In the genomic region with DNA sequence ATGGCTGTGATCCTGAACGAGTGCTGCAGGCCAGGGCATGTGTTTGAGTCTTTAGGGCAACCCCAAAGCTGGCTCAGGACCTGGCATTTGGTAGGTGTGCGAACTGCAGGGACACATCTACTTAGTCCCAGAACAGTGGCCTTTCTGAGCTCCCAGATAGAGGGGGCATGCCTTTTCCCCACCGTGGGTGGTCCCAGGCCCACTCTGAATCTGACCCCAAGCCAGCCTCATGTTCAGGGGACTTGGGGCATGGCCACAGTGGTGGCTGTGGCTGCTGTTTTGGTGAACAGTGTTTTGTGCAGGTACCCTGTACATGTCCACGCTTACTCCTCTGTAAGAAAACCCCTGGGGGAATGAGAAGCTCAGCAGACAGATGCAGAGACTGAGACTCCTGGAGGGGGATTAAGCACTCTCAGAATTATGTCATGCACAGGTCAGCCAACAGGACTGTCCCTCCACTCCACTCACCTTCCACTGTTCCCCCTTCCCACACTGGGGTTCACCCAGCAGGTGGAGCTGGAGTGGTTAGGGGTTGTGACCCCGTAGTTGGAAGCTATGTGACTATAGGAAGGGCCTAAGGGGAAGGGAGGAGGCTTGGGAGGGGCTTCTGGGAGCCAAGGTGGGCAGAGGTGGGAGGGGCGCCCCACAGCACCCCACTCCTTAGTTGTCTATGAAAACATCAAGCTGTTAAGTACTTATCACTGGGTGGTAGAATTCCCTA, we compare ENCODE assay signal across 19 cellular contexts.
DNase-seq lines count a peak whose midpoint lies in the region; ATAC-seq and TF ChIP-seq lines count a peak whose summit lies in the region.
"Had no signal": no experiment of that assay in that cellular context is flagged by ENCODE, and none has a peak within 500 bp of the region (broad histone marks: within the 10 kb centered on the region; RNA-seq: fewer than 3 reads in every experiment).

No MANE protein-coding gene starts in this region.

- no peaks in the 10 kb centered on the region for H3K4me1 ChIP-seq in tibial artery

- H3K36me3 ChIP-seq in WERI-Rb-1 (no peaks in the 10 kb centered on the region), tibial artery (no peaks in the 10 kb centered on the region)
- H3K36me3 ChIP-seq: MG63 had no signal

- no peak for ATAC-seq in SK-N-SH treated with all-trans-retinoic acid at 6 μM for 48 hours
- no peak for ATAC-seq in HG02678 (IDR thresholded peaks at IDR 0.05; ENCODE audit: unreplicated experiment)
- ATAC-seq: Right ventricle myocardium inferior had no signal

- H3K4me3 ChIP-seq in WERI-Rb-1 (ENCODE audit: low read depth, low read length) (no peak overlapping the region), tibial artery (no peak overlapping the region)
- H3K4me3 ChIP-seq: MG63 had no signal

- TF ChIP-seq CTCF in WERI-Rb-1 (IDR thresholded peaks at IDR 0.05; ENCODE audit: low read depth, low read length) (no peak), tibial artery (IDR thresholded peaks at IDR 0.05) (no peak)

- H3K27ac ChIP-seq in WERI-Rb-1 = no peak overlapping the region; the same call in 1 of the 2 replicates
- no peak overlapping the region for H3K27ac ChIP-seq in tibial artery
- H3K27ac ChIP-seq: HL-60 had no signal

- H3K9me3 ChIP-seq in WERI-Rb-1 (ENCODE audit: severe bottlenecking) (no peaks in the 10 kb centered on the region), tibial artery (no peaks in the 10 kb centered on the region)
- H3K9me3 ChIP-seq: MG63 had no signal

- intact Hi-C loops in tibial artery (cut with DNase I; ENCODE audit: low total_unique reads) = no loop called here

- peak; percentile 37 for DNase-seq in activated effector memory CD4-positive, alpha-beta T cell treated with anti-CD3 and anti-CD28 coated beads, Interleukin-2, amount 50 U/mL, for 16 hours
- DNase-seq in activated effector memory CD4-positive, alpha-beta T cell treated with Interleukin-2 at 50 U/mL for 16 hours = no peak
- DNase-seq in WERI-Rb-1 (peak; percentile 31), islet precursor cell (peak; percentile 51), tibial artery (peak; percentile 5 to 41), DMS 273 (lab: John Stamatoyannopoulos, UW; ENCODE audit: unreplicated experiment) (no peak)
- DNase-seq: CD4-positive, alpha-beta T cell; Karpas-422; MG63; NCI-H1048; NCI-H1436 treated with DMSO at 0.1 percent for 48 hours; NCI-H2029; NCI-H345; NCI-H526 treated with DMSO at 0.1 percent for 48 hours; NK-92 treated with Interleukin-12 subunit alpha and Interleukin-12 subunit beta, amount 100 ng/mL, for 24 hours had no signal

- H3K27me3 ChIP-seq in WERI-Rb-1 (ENCODE audit: insufficient read depth, low read depth, severe bottlenecking) = no peaks in the 10 kb centered on the region
- no peaks in the 10 kb centered on the region for H3K27me3 ChIP-seq in tibial artery
- H3K27me3 ChIP-seq: MG63 had no signal

TF ChIP-seq in SK-N-SH treated with all-trans-retinoic acid at 6 μM for 48 hours, 23 proteins besides CTCF, POLR2A, EP300 and RAD21:
- TF ChIP-seq ZFP30 (CRISPR knock-in tag; IDR thresholded peaks at IDR 0.05) (no peak), SNAI2 (CRISPR knock-in tag; IDR thresholded peaks at IDR 0.05) (no peak), POU6F1 (CRISPR knock-in tag; IDR thresholded peaks at IDR 0.05; ENCODE audit: borderline replicate concordance, low read depth) (no peak), RARB (CRISPR knock-in tag; IDR thresholded peaks at IDR 0.05) (no peak), ZNF70 (CRISPR knock-in tag; IDR thresholded peaks at IDR 0.05) (no peak), TCF4 (CRISPR knock-in tag; IDR thresholded peaks at IDR 0.05; ENCODE audit: borderline replicate concordance) (no peak), BACH2 (CRISPR knock-in tag; IDR thresholded peaks at IDR 0.05; ENCODE audit: borderline replicate concordance) (no peak), ZNF565 (CRISPR knock-in tag; conservative IDR thresholded peaks at IDR 0.05; ENCODE audit: low read depth) (no peak), ZC3H10 (CRISPR knock-in tag; IDR thresholded peaks at IDR 0.05) (no peak), TSHZ2 (CRISPR knock-in tag; IDR thresholded peaks at IDR 0.05) (no peak), CSRNP3 (CRISPR knock-in tag; IDR thresholded peaks at IDR 0.05) (no peak), OSR1 (CRISPR knock-in tag; IDR thresholded peaks at IDR 0.05) (no peak), ZFP3 (CRISPR knock-in tag; IDR thresholded peaks at IDR 0.05) (no peak)
- TF ChIP-seq, protein P1, sequence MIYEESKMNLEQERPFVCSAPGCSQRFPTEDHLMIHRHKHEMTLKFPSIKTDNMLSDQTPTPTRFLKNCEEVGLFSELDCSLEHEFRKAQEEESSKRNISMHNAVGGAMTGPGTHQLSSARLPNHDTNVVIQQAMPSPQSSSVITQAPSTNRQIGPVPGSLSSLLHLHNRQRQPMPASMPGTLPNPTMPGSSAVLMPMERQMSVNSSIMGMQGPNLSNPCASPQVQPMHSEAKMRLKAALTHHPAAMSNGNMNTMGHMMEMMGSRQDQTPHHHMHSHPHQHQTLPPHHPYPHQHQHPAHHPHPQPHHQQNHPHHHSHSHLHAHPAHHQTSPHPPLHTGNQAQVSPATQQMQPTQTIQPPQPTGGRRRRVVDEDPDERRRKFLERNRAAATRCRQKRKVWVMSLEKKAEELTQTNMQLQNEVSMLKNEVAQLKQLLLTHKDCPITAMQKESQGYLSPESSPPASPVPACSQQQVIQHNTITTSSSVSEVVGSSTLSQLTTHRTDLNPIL (CRISPR knock-in tag; IDR thresholded peaks at IDR 0.05; ENCODE audit: low read depth) = no peak
TF ChIP-seq in SK-N-SH treated with all-trans-retinoic acid at 6 μM for 48 hours: peak in this region for 0.

Comparison
In these comparisons a context has a peak if more than half of its experiments do, and no peak if none do; other contexts are left out.
1. DNase-seq: peak in activated effector memory CD4-positive, alpha-beta T cell treated with anti-CD3 and anti-CD28 coated beads, Interleukin-2, amount 50 U/mL, for 16 hours (single experiment), WERI-Rb-1 (single experiment), islet precursor cell (single experiment) and tibial artery (2 of 2); none in activated effector memory CD4-positive, alpha-beta T cell treated with Interleukin-2 at 50 U/mL for 16 hours (single experiment) and DMS 273 (single experiment).